Comparison of ENCODE assay signal across 9 cellular contexts in genomic region chrX:134782796-134783195, GRCh38. TPM values are rescaled to one million over a fixed set of nuclear protein-coding genes. Genes with fewer than 3 reads are reported as not detected.
DNase-seq lines count a peak whose midpoint lies in the region; ATAC-seq, FAIRE-seq and TF ChIP-seq lines count a peak whose summit lies in the region.
"Had no signal": no experiment of that assay in that cellular context is flagged by ENCODE, and none has a peak within 500 bp of the region (broad histone marks: within the 10 kb centered on the region; RNA-seq: fewer than 3 reads in every experiment).

No MANE protein-coding gene starts in this region.

- H3K9me1 ChIP-seq in K562 (ENCODE audit: control insufficient read depth, insufficient read depth, low read length): no peaks in the 10 kb centered on the region

- no peaks in the 10 kb centered on the region for H4K20me1 ChIP-seq in K562 (replicated peaks; ENCODE audit: control insufficient read depth, insufficient read depth, low read length)

- TF ChIP-seq POLR2A in K562 (conservative IDR thresholded peaks at IDR 0.05) (no peak), right lobe of liver (IDR thresholded peaks at IDR 0.05) (no peak)

- POLR2A ChIA-PET in K562 (lab: Yijun Ruan, JAX): interaction anchor here (0.7 to 1.4 kb wide), 2 partner anchors 10 to 13 kb away, joined by 3 to 4 read pairs; no protein-coding TSS in a partner anchor

- no peak overlapping the region for H3K9ac ChIP-seq in K562 (ENCODE audit: insufficient read depth in 1 of 2, low read depth in 2 of 2, low read length in 2 of 2)

- H3K4me3 ChIP-seq in BE2C (ENCODE audit: low read depth, low read length) (no peak overlapping the region), K562 (no peak overlapping the region), right lobe of liver (no peak overlapping the region)

- peak; percentile 57 to 65 for TF ChIP-seq RAD21 in K562 (CRISPR knock-in tag; conservative IDR thresholded peaks at IDR 0.05 in 1 of 2, IDR thresholded peaks at IDR 0.05 in 1 of 2)

- H3K36me3 ChIP-seq in BE2C (no peaks in the 10 kb centered on the region; the same call in 1 of the 2 replicates), K562 (ENCODE audit: control insufficient read depth, insufficient read depth, low read length) (peaks cover 62% of the 10 kb centered on the region), right lobe of liver (peaks cover 0 to 5% (median 0%) of the 10 kb centered on the region in 4 donors)

- no peak overlapping the region for H3K4me2 ChIP-seq in K562 (ENCODE audit: insufficient read depth, low read length)

- TF ChIP-seq EP300 in K562 (IDR thresholded peaks at IDR 0.05; ENCODE audit: low read length): no peak

- ATAC-seq in K562 (0 out of 3 replicates have a peak, but pooled peaks have one; percentile 42), right lobe of liver (peak in 3 of 4 donors; percentile 52 to 65 (median 58)), HG02610 (IDR thresholded peaks at IDR 0.05; ENCODE audit: unreplicated experiment) (no peak), GM18498 (IDR thresholded peaks at IDR 0.05; ENCODE audit: unreplicated experiment) (no peak)
- ATAC-seq: naive thymus-derived CD8-positive, alpha-beta T cell had no signal

- intact Hi-C loops in K562 (cut with micrococcal nuclease): no loop called here
- intact Hi-C loops in right lobe of liver (cut with DNase I): no loop called here

- 58% methylated on average over 3 of the region's 3 CpGs for WGBS in K562 (ENCODE audit: insufficient coverage, low coverage, missing lambda C conversion rate)
- WGBS in right lobe of liver (ENCODE audit: insufficient coverage, low coverage, low lambda C conversion rate, missing lambda C conversion rate): 28% methylated on average over 3 of the region's 3 CpGs

- no peaks in the 10 kb centered on the region for H3K4me1 ChIP-seq in BE2C
- no peaks in the 10 kb centered on the region for H3K4me1 ChIP-seq in K562 (replicated peaks in 1 of 2; ENCODE audit: control insufficient read depth in 2 of 2, insufficient read depth in 2 of 2, low read length in 2 of 2)
- no peaks in the 10 kb centered on the region for H3K4me1 ChIP-seq in right lobe of liver

- peak; percentile 56 for TF ChIP-seq CTCF in BE2C (IDR thresholded peaks at IDR 0.05; ENCODE audit: low read depth, low read length)
- TF ChIP-seq CTCF in K562 (IDR thresholded peaks at IDR 0.05 in 2 of 3, conservative IDR thresholded peaks at IDR 0.05 in 1 of 3; ENCODE audit: insufficient read depth in 2 of 3, low read depth in 1 of 3, low read length in 3 of 3): peak; percentile 32 to 52 (median 43); a peak in 5 of 6 replicates
- peak; percentile 39 to 63 (median 55) for TF ChIP-seq CTCF in right lobe of liver (IDR thresholded peaks at IDR 0.05)

- peak; percentile 76 for FAIRE-seq in K562 (lab: Jason Lieb, UNC)

- no peaks in the 10 kb centered on the region for H3K9me3 ChIP-seq in BE2C
- H3K9me3 ChIP-seq in K562 (replicated peaks; ENCODE audit: control insufficient read depth, insufficient read depth, low read depth, low read length): no peaks in the 10 kb centered on the region
- H3K9me3 ChIP-seq in right lobe of liver: no peaks in the 10 kb centered on the region

- CTCF ChIA-PET in K562 (lab: Yijun Ruan, JAX; ENCODE audit: low intra/inter-chr PET ratio): interaction anchor here (0.7 to 1.5 kb wide), 2 partner anchors 299 to 359 kb away, joined by 4 to 9 read pairs; no protein-coding TSS in a partner anchor

- H3K79me2 ChIP-seq in K562 (ENCODE audit: control insufficient read depth, insufficient read depth, low read length): no peaks in the 10 kb centered on the region

- DNase-seq in BE2C: no peak
- peak; percentile 10 for DNase-seq in HT1080 (ENCODE audit: low read depth)
- peak in 1 of 4 experiments; percentile 35 for DNase-seq in K562 (ENCODE audit: extremely low read depth in 1 of 4, low spot score in 3 of 4)
- no peak for DNase-seq in right lobe of liver
- no peak for DNase-seq in SHP77 (lab: John Stamatoyannopoulos, UW)
- no peak for DNase-seq in stimulated activated CD4-positive, alpha-beta T cell treated with anti-CD3 and anti-CD28 coated beads, Interleukin-2, amount 100 ng/mL, for 24 hours

- no TSS peak for BruUV-seq in K562 (replicated peaks; lab: Mats Ljungman, UMichigan)

- H3K27me3 ChIP-seq in BE2C (no peaks in the 10 kb centered on the region), K562 (ENCODE audit: control insufficient read depth in 2 of 2, insufficient read depth in 2 of 2, low read length in 2 of 2) (no peaks in the 10 kb centered on the region), right lobe of liver (no peaks in the 10 kb centered on the region)

- in situ Hi-C loops in K562 (cut with MboI): loop anchor here (10.0 kb wide), 1 partner anchor 122 kb away; no protein-coding TSS in a partner anchor

- no peak overlapping the region for H3K27ac ChIP-seq in K562 (ENCODE audit: extremely low read depth, low read depth, low read length)
- no peak overlapping the region for H3K27ac ChIP-seq in right lobe of liver

- no peak overlapping the region for H2AFZ ChIP-seq in K562 (ENCODE audit: low read depth, low read length)

TF ChIP-seq in K562, 482 proteins besides CTCF, POLR2A, EP300 and RAD21:
- peak; percentile 58; the same call in 1 of the 2 replicates for TF ChIP-seq SMC3 (conservative IDR thresholded peaks at IDR 0.05; ENCODE audit: insufficient read depth, low read depth, low read length)
- TF ChIP-seq BCL6 (CRISPR knock-in tag; IDR thresholded peaks at IDR 0.05): no peak
- TF ChIP-seq SAFB (IDR thresholded peaks at IDR 0.05; ENCODE audit: borderline replicate concordance, low read depth, low read length): no peak
- TF ChIP-seq RFX7 (CRISPR knock-in tag; IDR thresholded peaks at IDR 0.05): no peak

RNA-seq across cellular contexts. Expression of gene PABIR2, which starts 14.2 kb away (rescaled TPM):
- 8.6 TPM for polyA plus RNA-seq in BE2C (2012; ENCODE audit: insufficient read depth, insufficient read length, low read depth)
- total RNA-seq in HT1080 (2014; rRNA removed; shearing (Covaris generic)): 8.1 and 10.9 TPM in 2 replicates
- polyA plus RNA-seq in HT1080 (2015; cell fraction: cytosol; rRNA removed): 27.3 and 31.8 TPM in 2 replicates
- polyA plus RNA-seq in HT1080 (2015; cell fraction: nucleus; rRNA removed): 50.4 and 55.0 TPM in 2 replicates
- total RNA-seq in K562 (2011; cell fraction: chromatin; rRNA removed; ENCODE audit: low replicate concordance): 43.6 and 79.1 TPM in 2 replicates
- 24.0 and 30.3 TPM in 2 replicates for total RNA-seq in K562 (2011; cell fraction: nucleolus; rRNA removed)
- total RNA-seq in K562 (2011; cell fraction: nucleoplasm; rRNA removed): 42.7 and 59.7 TPM in 2 replicates
- 9.2 and 11.2 TPM in 2 replicates for total RNA-seq in K562 (2014; rRNA removed)
- total RNA-seq in K562 (2014; rRNA removed; fragmentation: Illumina TruSeq; extraction: Trizol): 16.7 and 17.3 TPM in 2 replicates
- 14.4 and 15.5 TPM in 2 replicates for total RNA-seq in K562 (2015; rRNA removed; fragmentation: Illumina TruSeq; extraction: Trizol)
- 38.4 and 44.7 TPM in 2 replicates for total RNA-seq in K562 (2021)
- 39.7 and 43.8 TPM in 2 replicates for polyA plus RNA-seq in K562 (2011; rRNA removed)
- polyA plus RNA-seq in K562 (2011; cell fraction: cytosol; rRNA removed): 17.2 and 19.7 TPM in 2 replicates
- polyA plus RNA-seq in K562 (2011; cell fraction: nucleus; rRNA removed): 81.5 and 87.8 TPM in 2 replicates
- 45.6 and 48.6 TPM in 2 replicates for polyA plus RNA-seq in K562 (2012)
- polyA plus RNA-seq in K562 (2014; fragmentation: Illumina TruSeq; extraction: Trizol): 58.4 and 60.7 TPM in 2 replicates
- polyA plus RNA-seq in K562 (2014; fragmentation: Nextera tagmentation; extraction: Ambion mirVana): 10 to 100 TPM; 20.3 to 24.0 TPM
- polyA plus RNA-seq in K562 (2014; rRNA removed): 40.9 and 44.0 TPM in 2 replicates
- polyA minus RNA-seq in K562 (2011; rRNA and poly(A)+ RNA removed): 15.8 and 17.4 TPM in 2 replicates
- polyA minus RNA-seq in K562 (2011; cell fraction: cytosol; rRNA and poly(A)+ RNA removed): 19.5 TPM in 2 replicates
- polyA minus RNA-seq in K562 (2011; cell fraction: nucleus; rRNA and poly(A)+ RNA removed): 12.7 and 13.1 TPM in 2 replicates
- 1 to 10 TPM; 3.1 to 6.4 (median 4.2) TPM for total RNA-seq in right lobe of liver

Comparison
In these comparisons a context has a peak if more than half of its experiments do, and no peak if none do; other contexts are left out.
1. ATAC-seq: peak in K562 (single experiment) and right lobe of liver (3 of 4); none in HG02610 (single experiment) and GM18498 (single experiment).
2. Peak in every context shown above with its lines, with median percentiles within 50 percentile points of each other: CTCF ChIP-seq.